ENCODE assay signal across 1 cellular context in the genomic region with DNA sequence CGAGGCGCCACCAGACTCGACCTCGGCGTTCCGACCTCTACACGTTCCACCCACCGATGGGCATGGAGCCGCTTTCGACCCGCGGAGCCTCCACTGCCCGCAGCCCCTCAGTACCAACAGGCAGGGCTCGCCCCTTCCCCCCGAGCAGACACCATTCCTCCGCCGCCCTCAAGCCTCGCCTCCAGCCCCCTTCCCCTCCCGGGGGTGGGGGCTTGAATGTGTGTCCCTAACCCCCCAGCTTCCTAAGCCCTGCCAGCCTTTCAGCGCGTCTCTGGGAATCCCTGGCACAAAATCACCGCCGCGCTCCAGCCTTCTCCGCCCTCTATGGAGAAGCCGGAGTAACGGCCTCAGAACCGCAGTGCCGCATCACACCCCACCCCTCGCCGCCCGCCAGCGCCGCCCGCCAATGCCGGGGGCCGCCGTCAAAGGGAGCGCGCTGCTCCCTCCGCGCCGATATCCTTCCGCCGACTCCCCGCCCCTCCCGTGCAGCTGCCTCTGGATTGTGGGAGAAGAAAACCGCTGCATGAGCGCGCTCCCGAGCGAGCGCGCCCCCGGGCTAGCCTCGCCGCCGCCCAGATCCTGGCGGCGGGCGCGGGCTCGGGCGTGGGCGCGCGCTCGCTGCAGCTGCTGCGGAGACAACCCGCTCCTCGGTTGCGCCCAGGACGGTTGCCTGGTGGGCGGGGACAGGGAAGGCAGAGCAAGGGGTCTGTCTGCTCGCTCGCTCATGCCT.
TF ChIP-seq lines count a peak whose summit lies in the region.

A gene with protein sequence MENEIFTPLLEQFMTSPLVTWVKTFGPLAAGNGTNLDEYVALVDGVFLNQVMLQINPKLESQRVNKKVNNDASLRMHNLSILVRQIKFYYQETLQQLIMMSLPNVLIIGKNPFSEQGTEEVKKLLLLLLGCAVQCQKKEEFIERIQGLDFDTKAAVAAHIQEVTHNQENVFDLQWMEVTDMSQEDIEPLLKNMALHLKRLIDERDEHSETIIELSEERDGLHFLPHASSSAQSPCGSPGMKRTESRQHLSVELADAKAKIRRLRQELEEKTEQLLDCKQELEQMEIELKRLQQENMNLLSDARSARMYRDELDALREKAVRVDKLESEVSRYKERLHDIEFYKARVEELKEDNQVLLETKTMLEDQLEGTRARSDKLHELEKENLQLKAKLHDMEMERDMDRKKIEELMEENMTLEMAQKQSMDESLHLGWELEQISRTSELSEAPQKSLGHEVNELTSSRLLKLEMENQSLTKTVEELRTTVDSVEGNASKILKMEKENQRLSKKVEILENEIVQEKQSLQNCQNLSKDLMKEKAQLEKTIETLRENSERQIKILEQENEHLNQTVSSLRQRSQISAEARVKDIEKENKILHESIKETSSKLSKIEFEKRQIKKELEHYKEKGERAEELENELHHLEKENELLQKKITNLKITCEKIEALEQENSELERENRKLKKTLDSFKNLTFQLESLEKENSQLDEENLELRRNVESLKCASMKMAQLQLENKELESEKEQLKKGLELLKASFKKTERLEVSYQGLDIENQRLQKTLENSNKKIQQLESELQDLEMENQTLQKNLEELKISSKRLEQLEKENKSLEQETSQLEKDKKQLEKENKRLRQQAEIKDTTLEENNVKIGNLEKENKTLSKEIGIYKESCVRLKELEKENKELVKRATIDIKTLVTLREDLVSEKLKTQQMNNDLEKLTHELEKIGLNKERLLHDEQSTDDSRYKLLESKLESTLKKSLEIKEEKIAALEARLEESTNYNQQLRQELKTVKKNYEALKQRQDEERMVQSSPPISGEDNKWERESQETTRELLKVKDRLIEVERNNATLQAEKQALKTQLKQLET (N-terminal part only) (minus strand): TSS at position 343 of the 730 bp plus-strand sequence. CDS start 777 bp downstream, outside the sequence.

TF ChIP-seq in SK-N-SH treated with all-trans-retinoic acid at 6 μM for 48 hours, 23 proteins besides CTCF, POLR2A, EP300 and RAD21 (continued from another document):
- TF ChIP-seq ARNTL (CRISPR knock-in tag; IDR thresholded peaks at IDR 0.05; ENCODE audit: borderline replicate concordance, low read depth) (peak; percentile 82; the same call in 1 of the 2 replicates), CSDC2 (CRISPR knock-in tag; IDR thresholded peaks at IDR 0.05) (peak; percentile 93), GLIS3 (CRISPR knock-in tag; IDR thresholded peaks at IDR 0.05) (no peak), ISL1 (CRISPR knock-in tag; IDR thresholded peaks at IDR 0.05) (0 out of 2 replicates have a peak, but pooled peaks have one; percentile 38), BACH2 (CRISPR knock-in tag; IDR thresholded peaks at IDR 0.05; ENCODE audit: borderline replicate concordance) (no peak), TCF4 (CRISPR knock-in tag; IDR thresholded peaks at IDR 0.05; ENCODE audit: borderline replicate concordance) (no peak; the same call in 1 of the 2 replicates), OSR1 (CRISPR knock-in tag; IDR thresholded peaks at IDR 0.05) (0 out of 2 replicates have a peak, but pooled peaks have one; percentile 9), SNAI2 (CRISPR knock-in tag; IDR thresholded peaks at IDR 0.05) (peak; percentile 98)
- TF ChIP-seq, protein P1, sequence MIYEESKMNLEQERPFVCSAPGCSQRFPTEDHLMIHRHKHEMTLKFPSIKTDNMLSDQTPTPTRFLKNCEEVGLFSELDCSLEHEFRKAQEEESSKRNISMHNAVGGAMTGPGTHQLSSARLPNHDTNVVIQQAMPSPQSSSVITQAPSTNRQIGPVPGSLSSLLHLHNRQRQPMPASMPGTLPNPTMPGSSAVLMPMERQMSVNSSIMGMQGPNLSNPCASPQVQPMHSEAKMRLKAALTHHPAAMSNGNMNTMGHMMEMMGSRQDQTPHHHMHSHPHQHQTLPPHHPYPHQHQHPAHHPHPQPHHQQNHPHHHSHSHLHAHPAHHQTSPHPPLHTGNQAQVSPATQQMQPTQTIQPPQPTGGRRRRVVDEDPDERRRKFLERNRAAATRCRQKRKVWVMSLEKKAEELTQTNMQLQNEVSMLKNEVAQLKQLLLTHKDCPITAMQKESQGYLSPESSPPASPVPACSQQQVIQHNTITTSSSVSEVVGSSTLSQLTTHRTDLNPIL (CRISPR knock-in tag; IDR thresholded peaks at IDR 0.05; ENCODE audit: low read depth): no peak
- TF ChIP-seq, protein P2, sequence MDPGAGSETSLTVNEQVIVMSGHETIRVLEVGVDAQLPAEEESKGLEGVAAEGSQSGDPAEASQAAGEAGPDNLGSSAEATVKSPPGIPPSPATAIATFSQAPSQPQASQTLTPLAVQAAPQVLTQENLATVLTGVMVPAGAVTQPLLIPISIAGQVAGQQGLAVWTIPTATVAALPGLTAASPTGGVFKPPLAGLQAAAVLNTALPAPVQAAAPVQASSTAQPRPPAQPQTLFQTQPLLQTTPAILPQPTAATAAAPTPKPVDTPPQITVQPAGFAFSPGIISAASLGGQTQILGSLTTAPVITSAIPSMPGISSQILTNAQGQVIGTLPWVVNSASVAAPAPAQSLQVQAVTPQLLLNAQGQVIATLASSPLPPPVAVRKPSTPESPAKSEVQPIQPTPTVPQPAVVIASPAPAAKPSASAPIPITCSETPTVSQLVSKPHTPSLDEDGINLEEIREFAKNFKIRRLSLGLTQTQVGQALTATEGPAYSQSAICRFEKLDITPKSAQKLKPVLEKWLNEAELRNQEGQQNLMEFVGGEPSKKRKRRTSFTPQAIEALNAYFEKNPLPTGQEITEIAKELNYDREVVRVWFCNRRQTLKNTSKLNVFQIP (CRISPR knock-in tag; IDR thresholded peaks at IDR 0.05; ENCODE audit: borderline replicate concordance, low read depth): no peak
TF ChIP-seq in SK-N-SH treated with all-trans-retinoic acid at 6 μM for 48 hours: peak in this region for 12.
